In the genomic region with DNA sequence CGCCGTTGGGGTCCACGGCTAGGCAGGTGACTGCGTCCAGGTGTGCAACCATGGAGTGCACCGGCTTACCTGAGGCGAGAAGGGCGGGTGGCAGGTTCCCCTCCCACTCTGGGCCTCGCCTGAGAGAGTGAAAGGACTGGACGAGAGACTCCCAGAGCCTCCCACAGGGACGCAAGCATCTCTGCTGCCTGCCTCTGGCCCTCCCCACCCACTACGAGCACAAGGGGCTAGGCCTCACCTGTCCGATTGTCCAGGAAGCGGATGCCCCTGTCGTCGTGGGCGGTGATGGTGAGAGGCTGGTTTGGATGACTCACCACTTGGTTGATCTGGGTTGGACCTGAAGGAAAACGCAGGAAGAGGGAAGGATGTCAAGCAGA, we compare ENCODE assay signal across 1 cellular context.
A peak's percentile ranks its signal among the peaks of the same experiment; 100 is the strongest.
TF ChIP-seq lines count a peak whose summit lies in the region.

No MANE protein-coding gene starts in this region.

TF ChIP-seq in HepG2, 621 proteins besides CTCF, POLR2A, EP300 and RAD21:
- TF ChIP-seq ZNF10 (CRISPR knock-in tag; IDR thresholded peaks at IDR 0.05; ENCODE audit: borderline replicate concordance, low read depth) (no peak), ZNF138 (CRISPR knock-in tag; IDR thresholded peaks at IDR 0.05; ENCODE audit: low read depth) (no peak), JUND (CRISPR knock-in tag; IDR thresholded peaks at IDR 0.05) (no peak), NAIF1 (CRISPR knock-in tag; IDR thresholded peaks at IDR 0.05; ENCODE audit: borderline replicate concordance) (no peak), HOXA3 (CRISPR knock-in tag; IDR thresholded peaks at IDR 0.05) (0 out of 2 replicates have a peak, but pooled peaks have one; percentile 21), ZNF326 (CRISPR knock-in tag; IDR thresholded peaks at IDR 0.05; ENCODE audit: borderline replicate concordance) (no peak), ZNF776 (CRISPR knock-in tag; IDR thresholded peaks at IDR 0.05) (no peak), MEIS2 (CRISPR knock-in tag; IDR thresholded peaks at IDR 0.05) (no peak), ZBTB21 (CRISPR knock-in tag; IDR thresholded peaks at IDR 0.05) (no peak), KDM3A (CRISPR knock-in tag; IDR thresholded peaks at IDR 0.05; ENCODE audit: low read depth) (no peak), IKZF4 (CRISPR knock-in tag; IDR thresholded peaks at IDR 0.05; ENCODE audit: borderline replicate concordance, low read depth, not compliant biosample characterization) (no peak), FLYWCH1 (CRISPR knock-in tag; IDR thresholded peaks at IDR 0.05) (no peak), ZNF33B (CRISPR knock-in tag; IDR thresholded peaks at IDR 0.05) (no peak), RXRB (CRISPR knock-in tag; IDR thresholded peaks at IDR 0.05; ENCODE audit: borderline replicate concordance) (no peak), ZFY (CRISPR knock-in tag; IDR thresholded peaks at IDR 0.05) (peak; percentile 7; the same call in 1 of the 2 replicates), ZNF558 (CRISPR knock-in tag; IDR thresholded peaks at IDR 0.05; ENCODE audit: borderline replicate concordance) (no peak), STAT5B (CRISPR knock-in tag; IDR thresholded peaks at IDR 0.05) (no peak), GLI4 (CRISPR knock-in tag; IDR thresholded peaks at IDR 0.05; ENCODE audit: borderline replicate concordance) (no peak), ZC3H13 (CRISPR knock-in tag; IDR thresholded peaks at IDR 0.05) (no peak), ZNF382 (CRISPR knock-in tag; IDR thresholded peaks at IDR 0.05; ENCODE audit: borderline replicate concordance) (no peak), MTA1 (CRISPR knock-in tag; IDR thresholded peaks at IDR 0.05; ENCODE audit: borderline replicate concordance) (peak; percentile 12; the same call in 1 of the 2 replicates), ZNF75D (CRISPR knock-in tag; IDR thresholded peaks at IDR 0.05; ENCODE audit: borderline replicate concordance) (no peak)
- TF ChIP-seq, protein P1, sequence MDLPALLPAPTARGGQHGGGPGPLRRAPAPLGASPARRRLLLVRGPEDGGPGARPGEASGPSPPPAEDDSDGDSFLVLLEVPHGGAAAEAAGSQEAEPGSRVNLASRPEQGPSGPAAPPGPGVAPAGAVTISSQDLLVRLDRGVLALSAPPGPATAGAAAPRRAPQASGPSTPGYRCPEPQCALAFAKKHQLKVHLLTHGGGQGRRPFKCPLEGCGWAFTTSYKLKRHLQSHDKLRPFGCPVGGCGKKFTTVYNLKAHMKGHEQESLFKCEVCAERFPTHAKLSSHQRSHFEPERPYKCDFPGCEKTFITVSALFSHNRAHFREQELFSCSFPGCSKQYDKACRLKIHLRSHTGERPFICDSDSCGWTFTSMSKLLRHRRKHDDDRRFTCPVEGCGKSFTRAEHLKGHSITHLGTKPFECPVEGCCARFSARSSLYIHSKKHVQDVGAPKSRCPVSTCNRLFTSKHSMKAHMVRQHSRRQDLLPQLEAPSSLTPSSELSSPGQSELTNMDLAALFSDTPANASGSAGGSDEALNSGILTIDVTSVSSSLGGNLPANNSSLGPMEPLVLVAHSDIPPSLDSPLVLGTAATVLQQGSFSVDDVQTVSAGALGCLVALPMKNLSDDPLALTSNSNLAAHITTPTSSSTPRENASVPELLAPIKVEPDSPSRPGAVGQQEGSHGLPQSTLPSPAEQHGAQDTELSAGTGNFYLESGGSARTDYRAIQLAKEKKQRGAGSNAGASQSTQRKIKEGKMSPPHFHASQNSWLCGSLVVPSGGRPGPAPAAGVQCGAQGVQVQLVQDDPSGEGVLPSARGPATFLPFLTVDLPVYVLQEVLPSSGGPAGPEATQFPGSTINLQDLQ (CRISPR knock-in tag; IDR thresholded peaks at IDR 0.05) = no peak
- TF ChIP-seq, protein P2, sequence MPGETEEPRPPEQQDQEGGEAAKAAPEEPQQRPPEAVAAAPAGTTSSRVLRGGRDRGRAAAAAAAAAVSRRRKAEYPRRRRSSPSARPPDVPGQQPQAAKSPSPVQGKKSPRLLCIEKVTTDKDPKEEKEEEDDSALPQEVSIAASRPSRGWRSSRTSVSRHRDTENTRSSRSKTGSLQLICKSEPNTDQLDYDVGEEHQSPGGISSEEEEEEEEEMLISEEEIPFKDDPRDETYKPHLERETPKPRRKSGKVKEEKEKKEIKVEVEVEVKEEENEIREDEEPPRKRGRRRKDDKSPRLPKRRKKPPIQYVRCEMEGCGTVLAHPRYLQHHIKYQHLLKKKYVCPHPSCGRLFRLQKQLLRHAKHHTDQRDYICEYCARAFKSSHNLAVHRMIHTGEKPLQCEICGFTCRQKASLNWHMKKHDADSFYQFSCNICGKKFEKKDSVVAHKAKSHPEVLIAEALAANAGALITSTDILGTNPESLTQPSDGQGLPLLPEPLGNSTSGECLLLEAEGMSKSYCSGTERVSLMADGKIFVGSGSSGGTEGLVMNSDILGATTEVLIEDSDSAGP (CRISPR knock-in tag; IDR thresholded peaks at IDR 0.05; ENCODE audit: borderline replicate concordance) = no peak
- TF ChIP-seq, protein P3, sequence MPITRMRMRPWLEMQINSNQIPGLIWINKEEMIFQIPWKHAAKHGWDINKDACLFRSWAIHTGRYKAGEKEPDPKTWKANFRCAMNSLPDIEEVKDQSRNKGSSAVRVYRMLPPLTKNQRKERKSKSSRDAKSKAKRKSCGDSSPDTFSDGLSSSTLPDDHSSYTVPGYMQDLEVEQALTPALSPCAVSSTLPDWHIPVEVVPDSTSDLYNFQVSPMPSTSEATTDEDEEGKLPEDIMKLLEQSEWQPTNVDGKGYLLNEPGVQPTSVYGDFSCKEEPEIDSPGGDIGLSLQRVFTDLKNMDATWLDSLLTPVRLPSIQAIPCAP (CRISPR knock-in tag; IDR thresholded peaks at IDR 0.05; ENCODE audit: low read depth) = no peak
- TF ChIP-seq, protein P4, sequence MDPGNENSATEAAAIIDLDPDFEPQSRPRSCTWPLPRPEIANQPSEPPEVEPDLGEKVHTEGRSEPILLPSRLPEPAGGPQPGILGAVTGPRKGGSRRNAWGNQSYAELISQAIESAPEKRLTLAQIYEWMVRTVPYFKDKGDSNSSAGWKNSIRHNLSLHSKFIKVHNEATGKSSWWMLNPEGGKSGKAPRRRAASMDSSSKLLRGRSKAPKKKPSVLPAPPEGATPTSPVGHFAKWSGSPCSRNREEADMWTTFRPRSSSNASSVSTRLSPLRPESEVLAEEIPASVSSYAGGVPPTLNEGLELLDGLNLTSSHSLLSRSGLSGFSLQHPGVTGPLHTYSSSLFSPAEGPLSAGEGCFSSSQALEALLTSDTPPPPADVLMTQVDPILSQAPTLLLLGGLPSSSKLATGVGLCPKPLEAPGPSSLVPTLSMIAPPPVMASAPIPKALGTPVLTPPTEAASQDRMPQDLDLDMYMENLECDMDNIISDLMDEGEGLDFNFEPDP (CRISPR knock-in tag; conservative IDR thresholded peaks at IDR 0.05) = no peak
- TF ChIP-seq, protein P5, sequence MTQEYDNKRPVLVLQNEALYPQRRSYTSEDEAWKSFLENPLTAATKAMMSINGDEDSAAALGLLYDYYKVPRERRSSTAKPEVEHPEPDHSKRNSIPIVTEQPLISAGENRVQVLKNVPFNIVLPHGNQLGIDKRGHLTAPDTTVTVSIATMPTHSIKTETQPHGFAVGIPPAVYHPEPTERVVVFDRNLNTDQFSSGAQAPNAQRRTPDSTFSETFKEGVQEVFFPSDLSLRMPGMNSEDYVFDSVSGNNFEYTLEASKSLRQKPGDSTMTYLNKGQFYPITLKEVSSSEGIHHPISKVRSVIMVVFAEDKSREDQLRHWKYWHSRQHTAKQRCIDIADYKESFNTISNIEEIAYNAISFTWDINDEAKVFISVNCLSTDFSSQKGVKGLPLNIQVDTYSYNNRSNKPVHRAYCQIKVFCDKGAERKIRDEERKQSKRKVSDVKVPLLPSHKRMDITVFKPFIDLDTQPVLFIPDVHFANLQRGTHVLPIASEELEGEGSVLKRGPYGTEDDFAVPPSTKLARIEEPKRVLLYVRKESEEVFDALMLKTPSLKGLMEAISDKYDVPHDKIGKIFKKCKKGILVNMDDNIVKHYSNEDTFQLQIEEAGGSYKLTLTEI (CRISPR knock-in tag; conservative IDR thresholded peaks at IDR 0.05) = no peak
- TF ChIP-seq, protein P6, sequence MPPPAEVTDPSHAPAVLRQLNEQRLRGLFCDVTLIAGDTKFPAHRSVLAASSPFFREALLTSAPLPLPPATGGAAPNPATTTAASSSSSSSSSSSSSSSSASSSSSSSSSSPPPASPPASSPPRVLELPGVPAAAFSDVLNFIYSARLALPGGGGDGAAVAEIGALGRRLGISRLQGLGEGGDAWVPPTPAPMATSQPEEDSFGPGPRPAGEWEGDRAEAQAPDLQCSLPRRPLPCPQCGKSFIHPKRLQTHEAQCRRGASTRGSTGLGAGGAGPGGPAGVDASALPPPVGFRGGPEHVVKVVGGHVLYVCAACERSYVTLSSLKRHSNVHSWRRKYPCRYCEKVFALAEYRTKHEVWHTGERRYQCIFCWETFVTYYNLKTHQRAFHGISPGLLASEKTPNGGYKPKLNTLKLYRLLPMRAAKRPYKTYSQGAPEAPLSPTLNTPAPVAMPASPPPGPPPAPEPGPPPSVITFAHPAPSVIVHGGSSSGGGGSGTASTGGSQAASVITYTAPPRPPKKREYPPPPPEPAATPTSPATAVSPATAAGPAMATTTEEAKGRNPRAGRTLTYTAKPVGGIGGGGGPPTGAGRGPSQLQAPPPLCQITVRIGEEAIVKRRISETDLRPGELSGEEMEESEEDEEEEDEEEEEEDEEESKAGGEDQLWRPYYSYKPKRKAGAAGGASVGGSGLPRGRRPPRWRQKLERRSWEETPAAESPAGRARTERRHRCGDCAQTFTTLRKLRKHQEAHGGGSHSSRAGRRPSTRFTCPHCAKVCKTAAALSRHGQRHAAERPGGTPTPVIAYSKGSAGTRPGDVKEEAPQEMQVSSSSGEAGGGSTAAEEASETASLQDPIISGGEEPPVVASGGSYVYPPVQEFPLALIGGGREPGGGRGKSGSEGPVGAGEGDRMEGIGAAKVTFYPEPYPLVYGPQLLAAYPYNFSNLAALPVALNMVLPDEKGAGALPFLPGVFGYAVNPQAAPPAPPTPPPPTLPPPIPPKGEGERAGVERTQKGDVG (CRISPR knock-in tag; IDR thresholded peaks at IDR 0.05; ENCODE audit: borderline replicate concordance) = no peak
- TF ChIP-seq, protein P7, sequence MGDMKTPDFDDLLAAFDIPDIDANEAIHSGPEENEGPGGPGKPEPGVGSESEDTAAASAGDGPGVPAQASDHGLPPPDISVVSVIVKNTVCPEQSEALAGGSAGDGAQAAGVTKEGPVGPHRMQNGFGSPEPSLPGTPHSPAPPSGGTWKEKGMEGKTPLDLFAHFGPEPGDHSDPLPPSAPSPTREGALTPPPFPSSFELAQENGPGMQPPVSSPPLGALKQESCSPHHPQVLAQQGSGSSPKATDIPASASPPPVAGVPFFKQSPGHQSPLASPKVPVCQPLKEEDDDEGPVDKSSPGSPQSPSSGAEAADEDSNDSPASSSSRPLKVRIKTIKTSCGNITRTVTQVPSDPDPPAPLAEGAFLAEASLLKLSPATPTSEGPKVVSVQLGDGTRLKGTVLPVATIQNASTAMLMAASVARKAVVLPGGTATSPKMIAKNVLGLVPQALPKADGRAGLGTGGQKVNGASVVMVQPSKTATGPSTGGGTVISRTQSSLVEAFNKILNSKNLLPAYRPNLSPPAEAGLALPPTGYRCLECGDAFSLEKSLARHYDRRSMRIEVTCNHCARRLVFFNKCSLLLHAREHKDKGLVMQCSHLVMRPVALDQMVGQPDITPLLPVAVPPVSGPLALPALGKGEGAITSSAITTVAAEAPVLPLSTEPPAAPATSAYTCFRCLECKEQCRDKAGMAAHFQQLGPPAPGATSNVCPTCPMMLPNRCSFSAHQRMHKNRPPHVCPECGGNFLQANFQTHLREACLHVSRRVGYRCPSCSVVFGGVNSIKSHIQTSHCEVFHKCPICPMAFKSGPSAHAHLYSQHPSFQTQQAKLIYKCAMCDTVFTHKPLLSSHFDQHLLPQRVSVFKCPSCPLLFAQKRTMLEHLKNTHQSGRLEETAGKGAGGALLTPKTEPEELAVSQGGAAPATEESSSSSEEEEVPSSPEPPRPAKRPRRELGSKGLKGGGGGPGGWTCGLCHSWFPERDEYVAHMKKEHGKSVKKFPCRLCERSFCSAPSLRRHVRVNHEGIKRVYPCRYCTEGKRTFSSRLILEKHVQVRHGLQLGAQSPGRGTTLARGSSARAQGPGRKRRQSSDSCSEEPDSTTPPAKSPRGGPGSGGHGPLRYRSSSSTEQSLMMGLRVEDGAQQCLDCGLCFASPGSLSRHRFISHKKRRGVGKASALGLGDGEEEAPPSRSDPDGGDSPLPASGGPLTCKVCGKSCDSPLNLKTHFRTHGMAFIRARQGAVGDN (CRISPR knock-in tag; IDR thresholded peaks at IDR 0.05) = peak; percentile 30; the same call in 1 of the 2 replicates
- TF ChIP-seq, protein P8, sequence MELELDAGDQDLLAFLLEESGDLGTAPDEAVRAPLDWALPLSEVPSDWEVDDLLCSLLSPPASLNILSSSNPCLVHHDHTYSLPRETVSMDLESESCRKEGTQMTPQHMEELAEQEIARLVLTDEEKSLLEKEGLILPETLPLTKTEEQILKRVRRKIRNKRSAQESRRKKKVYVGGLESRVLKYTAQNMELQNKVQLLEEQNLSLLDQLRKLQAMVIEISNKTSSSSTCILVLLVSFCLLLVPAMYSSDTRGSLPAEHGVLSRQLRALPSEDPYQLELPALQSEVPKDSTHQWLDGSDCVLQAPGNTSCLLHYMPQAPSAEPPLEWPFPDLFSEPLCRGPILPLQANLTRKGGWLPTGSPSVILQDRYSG (CRISPR knock-in tag; IDR thresholded peaks at IDR 0.05) = no peak
- TF ChIP-seq, protein P9, sequence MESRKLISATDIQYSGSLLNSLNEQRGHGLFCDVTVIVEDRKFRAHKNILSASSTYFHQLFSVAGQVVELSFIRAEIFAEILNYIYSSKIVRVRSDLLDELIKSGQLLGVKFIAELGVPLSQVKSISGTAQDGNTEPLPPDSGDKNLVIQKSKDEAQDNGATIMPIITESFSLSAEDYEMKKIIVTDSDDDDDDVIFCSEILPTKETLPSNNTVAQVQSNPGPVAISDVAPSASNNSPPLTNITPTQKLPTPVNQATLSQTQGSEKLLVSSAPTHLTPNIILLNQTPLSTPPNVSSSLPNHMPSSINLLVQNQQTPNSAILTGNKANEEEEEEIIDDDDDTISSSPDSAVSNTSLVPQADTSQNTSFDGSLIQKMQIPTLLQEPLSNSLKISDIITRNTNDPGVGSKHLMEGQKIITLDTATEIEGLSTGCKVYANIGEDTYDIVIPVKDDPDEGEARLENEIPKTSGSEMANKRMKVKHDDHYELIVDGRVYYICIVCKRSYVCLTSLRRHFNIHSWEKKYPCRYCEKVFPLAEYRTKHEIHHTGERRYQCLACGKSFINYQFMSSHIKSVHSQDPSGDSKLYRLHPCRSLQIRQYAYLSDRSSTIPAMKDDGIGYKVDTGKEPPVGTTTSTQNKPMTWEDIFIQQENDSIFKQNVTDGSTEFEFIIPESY (CRISPR knock-in tag; IDR thresholded peaks at IDR 0.05) = no peak
